In the genomic region with DNA sequence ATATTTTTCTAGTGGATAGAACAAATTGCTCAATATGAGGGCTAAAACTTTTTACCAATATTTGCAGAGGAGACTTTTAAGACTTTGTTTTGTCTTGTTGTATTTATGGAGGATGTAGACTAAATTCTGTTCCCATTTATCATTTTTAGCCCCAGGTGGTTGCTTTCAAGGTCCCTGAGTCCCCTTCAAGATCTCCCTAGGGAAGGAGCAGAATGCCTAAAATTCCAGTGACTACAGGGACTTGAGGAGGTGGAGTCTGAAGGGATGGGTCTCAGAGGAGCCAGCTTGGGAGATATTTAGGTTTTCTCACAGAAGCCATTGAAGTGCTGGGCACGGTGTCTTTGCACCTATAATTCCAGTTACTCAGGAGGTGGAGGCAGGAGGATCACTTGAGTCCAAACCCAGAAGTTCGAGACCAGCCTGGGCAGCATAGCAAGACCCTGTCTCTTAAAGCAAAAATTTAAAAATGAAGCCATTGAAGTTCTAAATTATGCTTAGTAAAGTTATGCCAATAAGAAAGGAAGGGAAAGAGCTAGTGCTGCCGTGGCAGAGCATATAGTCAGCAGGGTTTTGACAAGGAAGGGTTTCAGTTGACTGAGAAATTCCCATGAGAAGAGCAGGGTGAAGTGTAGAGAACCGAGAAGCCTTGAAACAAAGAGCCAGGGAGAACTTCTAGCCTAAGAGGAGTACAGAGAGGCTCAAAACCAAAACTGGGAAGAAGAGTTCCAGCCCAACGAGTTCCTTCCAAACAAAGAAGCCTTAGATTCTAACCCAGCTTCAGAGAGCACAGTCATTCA, we compare ENCODE assay signal across 1 cellular context.
TF ChIP-seq lines count a peak whose summit lies in the region.

No MANE protein-coding gene starts in this region.

TF ChIP-seq in IMR-90, 13 proteins besides CTCF, POLR2A, EP300 and RAD21:
- no peak for TF ChIP-seq BHLHE40 (IDR thresholded peaks at IDR 0.05; ENCODE audit: low read depth, low read length)
